In genomic region chr12:92436847-92437246, GRCh38 we compare ENCODE assay signal across 18 cellular contexts.
"Had no signal": no experiment of that assay in that cellular context is flagged by ENCODE, and none has a peak within 500 bp of the region (broad histone marks: within the 10 kb centered on the region; RNA-seq: fewer than 3 reads in every experiment).

No MANE protein-coding gene starts in this region.

- ATAC-seq: left lung; naive thymus-derived CD8-positive, alpha-beta T cell; psoas muscle; right lobe of liver had no signal

- H3K27me3 ChIP-seq: dorsolateral prefrontal cortex, left lung, right lobe of liver, tibial nerve, uterus had no signal

- H3K4me1 ChIP-seq: right lobe of liver, uterus had no signal

- H3K36me3 Mint-ChIP-seq: brain; naive thymus-derived CD8-positive, alpha-beta T cell had no signal

- DNase-seq: activated CD4-positive, alpha-beta T cell treated with anti-CD3 and anti-CD28 coated beads, Interleukin-2, amount 50 U/mL, for 48 hours; activated naive CD4-positive, alpha-beta T cell treated with anti-CD3 and anti-CD28 coated beads for 36 hours; central memory CD4-positive, alpha-beta T cell; dorsolateral prefrontal cortex; foreskin melanocyte; glutamatergic neuron; kidney; left lung; naive thymus-derived CD8-positive, alpha-beta T cell; psoas muscle; right lobe of liver; stimulated activated CD4-positive, alpha-beta T cell treated with anti-CD3 and anti-CD28 coated beads, Interleukin-4, amount 100 ng/mL, for 4 hours; stimulated activated naive CD4-positive, alpha-beta T cell treated with Interleukin-2 at 50 U/mL for 16 hours; substantia nigra; uterus; WERI-Rb-1 had no signal

- H3K36me3 ChIP-seq: left lung, right lobe of liver, tibial nerve, uterus, WERI-Rb-1 had no signal

- H3K4me3 ChIP-seq: dorsolateral prefrontal cortex, left lung, psoas muscle, right lobe of liver, tibial nerve, uterus had no signal

- H3K4me3 Mint-ChIP-seq: activated naive CD4-positive, alpha-beta T cell treated with anti-CD3 and anti-CD28 coated beads for 36 hours; brain had no signal

- H3K27me3 Mint-ChIP-seq: brain; naive thymus-derived CD8-positive, alpha-beta T cell had no signal

- H3K27ac ChIP-seq: dorsolateral prefrontal cortex, left lung, psoas muscle, right lobe of liver, uterus, WERI-Rb-1 had no signal

- H3K27ac Mint-ChIP-seq: activated naive CD4-positive, alpha-beta T cell treated with anti-CD3 and anti-CD28 coated beads for 36 hours had no signal

- H3K9me3 ChIP-seq: left lung, psoas muscle, right lobe of liver, tibial nerve, uterus had no signal
